8 cellular contexts compared by ENCODE assay signal in the genomic region with DNA sequence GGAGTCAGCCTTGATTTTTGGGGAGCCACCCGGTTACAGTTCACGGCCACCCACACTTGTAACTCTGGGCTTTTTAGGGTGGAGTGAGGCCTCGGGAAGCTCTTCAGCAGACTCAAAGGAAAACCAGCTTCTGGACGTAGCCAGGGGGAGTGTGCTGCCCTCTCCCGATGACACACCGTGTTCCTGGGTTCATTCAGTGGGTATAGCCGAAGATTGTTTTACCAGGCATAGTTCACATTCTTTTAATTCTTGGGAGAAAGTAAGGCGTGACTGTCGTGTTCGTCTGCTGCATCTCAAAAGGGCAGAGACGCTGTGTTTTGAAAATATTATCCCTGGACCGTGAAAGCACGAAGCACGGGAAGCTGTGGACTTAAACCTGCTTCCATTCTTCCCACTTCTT.
DNase-seq lines count a peak whose midpoint lies in the region; ATAC-seq, FAIRE-seq and TF ChIP-seq lines count a peak whose summit lies in the region.
"Not testable (repeated sequence)": the region's sequence is repeated elsewhere in the genome, so short reads cannot be mapped to it uniquely, and the experiment has no call there.

No MANE protein-coding gene starts in this region.

- not testable (repeated sequence) for H3K4me2 ChIP-seq in GM23338; mesendoderm (ENCODE audit: low read length)
- H3K4me2 ChIP-seq in skeletal muscle satellite cell (ENCODE audit: low read length), result peak overlapping the region; percentile 59

- not testable (repeated sequence) for H3K4ac ChIP-seq in mesendoderm (ENCODE audit: low read depth, low read length)

- not testable (repeated sequence) for H4K5ac ChIP-seq in mesendoderm (ENCODE audit: low read length)

- not testable (repeated sequence) for H4K8ac ChIP-seq in mesendoderm (ENCODE audit: low read depth, low read length)

- not testable (repeated sequence) for H3K23ac ChIP-seq in mesendoderm (ENCODE audit: low read length)

- H2AK5ac ChIP-seq in mesendoderm (ENCODE audit: low read length), result not testable (repeated sequence)

- not testable (repeated sequence) for H3K27me3 ChIP-seq in GM23338 (ENCODE audit: insufficient read depth); bronchial epithelial cell (ENCODE audit: control insufficient read depth, insufficient read depth, low read length); foreskin keratinocyte; mesendoderm (ENCODE audit: insufficient read depth, low read length, poor library complexity); skeletal muscle satellite cell (ENCODE audit: control insufficient read depth, insufficient read depth, low read length)

- not testable (repeated sequence) for FAIRE-seq in bronchial epithelial cell (lab: Jason Lieb, UNC)

- H2BK15ac ChIP-seq in mesendoderm (replicated peaks; ENCODE audit: low read depth), result not testable (repeated sequence)

- H3K4me3 Mint-ChIP-seq in GM23338, result not testable (repeated sequence)

- H3K27ac Mint-ChIP-seq in GM23338, result not testable (repeated sequence)

- not testable (repeated sequence) for H3K4me3 ChIP-seq in GM23338; bronchial epithelial cell (ENCODE audit: low read depth, low read length); mesendoderm (ENCODE audit: low read length)
- peak overlapping the region; percentile 45 for H3K4me3 ChIP-seq in skeletal muscle satellite cell (ENCODE audit: low read length)

- 0 out of 2 replicates have a peak overlapping the region, but pooled peaks have one; percentile 23 for H2AFZ ChIP-seq in GM23338

- H3K4me1 ChIP-seq in GM23338 (ENCODE audit: insufficient read depth); foreskin keratinocyte; mesendoderm (ENCODE audit: control insufficient read depth, low read depth, low read length): not testable (repeated sequence)
- peaks cover 20% of the 10 kb centered on the region for H3K4me1 ChIP-seq in skeletal muscle satellite cell (ENCODE audit: control insufficient read depth, insufficient read depth, low read length)

- not testable (repeated sequence) for H3F3A ChIP-seq in GM23338 (replicated peaks; ENCODE audit: low read depth)

- not testable (repeated sequence) for H3K18ac ChIP-seq in mesendoderm (ENCODE audit: low read length)

- H3K36me3 Mint-ChIP-seq in GM23338 (ENCODE audit: low read depth), result not testable (repeated sequence)

- not testable (repeated sequence) for H3K36me3 ChIP-seq in GM23338 (ENCODE audit: insufficient read depth); bronchial epithelial cell (ENCODE audit: control insufficient read depth, insufficient read depth, low read length); mesendoderm (ENCODE audit: control insufficient read depth, insufficient read depth, low read length); skeletal muscle satellite cell (ENCODE audit: insufficient read depth, low read length)

- H3K9ac ChIP-seq in mesendoderm (ENCODE audit: low read length), result not testable (repeated sequence)
- peak overlapping the region; percentile 43 for H3K9ac ChIP-seq in skeletal muscle satellite cell (ENCODE audit: low read depth, low read length)

- H4K20me1 ChIP-seq in GM23338 (replicated peaks; ENCODE audit: insufficient read depth), result not testable (repeated sequence)

- not testable (repeated sequence) for H3K79me2 ChIP-seq in GM23338 (replicated peaks; ENCODE audit: insufficient read depth); mesendoderm (ENCODE audit: control insufficient read depth, insufficient read depth, low read length)

- H2BK5ac ChIP-seq in mesendoderm (ENCODE audit: low read length), result not testable (repeated sequence)

- not testable (repeated sequence) for H3K4me1 Mint-ChIP-seq in GM23338

- not testable (repeated sequence) for H3K9me2 ChIP-seq in GM23338 (ENCODE audit: insufficient read depth)

- TF ChIP-seq CTCF in GM23338 (conservative IDR thresholded peaks at IDR 0.05; ENCODE audit: low read depth in 2 of 2), result 0 out of 4 replicates have a peak, but pooled peaks of 1 of the 2 experiments have one; percentile 16
- peak; percentile 21 for TF ChIP-seq CTCF in bronchial epithelial cell (IDR thresholded peaks at IDR 0.05; ENCODE audit: insufficient read depth, low read length, severe bottlenecking)
- peak; percentile 45 for TF ChIP-seq CTCF in foreskin keratinocyte (conservative IDR thresholded peaks at IDR 0.05)

- H2BK120ac ChIP-seq in mesendoderm (ENCODE audit: low read depth, low read length), result not testable (repeated sequence)

- not testable (repeated sequence) for H3K79me1 ChIP-seq in mesendoderm (ENCODE audit: low read length)

- not testable (repeated sequence) for H3K9me3 Mint-ChIP-seq in GM23338

- no CpG with 5 or more reads among the region's 14 CpGs for WGBS in mesendoderm (ENCODE audit: extremely low coverage, insufficient coverage, low lambda C conversion rate)

- not testable (repeated sequence) for H3K27ac ChIP-seq in GM23338 (ENCODE audit: low read depth); foreskin keratinocyte; mesendoderm (ENCODE audit: low read depth, low read length)

- H3K27me3 Mint-ChIP-seq in GM23338 (ENCODE audit: insufficient read depth, low read depth, poor library complexity), result not testable (repeated sequence)

- not testable (repeated sequence) for H3K9me3 ChIP-seq in skeletal muscle satellite cell (replicated peaks; ENCODE audit: low read length)

- DNase-seq in AG08395 (ENCODE audit: low spot score) (peak; percentile 29), GM23338 (ENCODE audit: low spot score) (peak; percentile 40), M059J (ENCODE audit: low read depth) (peak; percentile 67), SW 1271 (lab: John Stamatoyannopoulos, UW) (peak; percentile 12 to 76), bronchial epithelial cell (ENCODE audit: low read depth) (peak; percentile 59), foreskin keratinocyte (peak; percentile 31 to 71), mesendoderm (peak; percentile 51)

- not testable (repeated sequence) for H3K56ac ChIP-seq in mesendoderm (ENCODE audit: low read length)

- peak; percentile 57 for ATAC-seq in GM23338
- ATAC-seq in foreskin keratinocyte, result peak; percentile 78
